Comparison of ENCODE assay signal across 18 cellular contexts in the genomic region with DNA sequence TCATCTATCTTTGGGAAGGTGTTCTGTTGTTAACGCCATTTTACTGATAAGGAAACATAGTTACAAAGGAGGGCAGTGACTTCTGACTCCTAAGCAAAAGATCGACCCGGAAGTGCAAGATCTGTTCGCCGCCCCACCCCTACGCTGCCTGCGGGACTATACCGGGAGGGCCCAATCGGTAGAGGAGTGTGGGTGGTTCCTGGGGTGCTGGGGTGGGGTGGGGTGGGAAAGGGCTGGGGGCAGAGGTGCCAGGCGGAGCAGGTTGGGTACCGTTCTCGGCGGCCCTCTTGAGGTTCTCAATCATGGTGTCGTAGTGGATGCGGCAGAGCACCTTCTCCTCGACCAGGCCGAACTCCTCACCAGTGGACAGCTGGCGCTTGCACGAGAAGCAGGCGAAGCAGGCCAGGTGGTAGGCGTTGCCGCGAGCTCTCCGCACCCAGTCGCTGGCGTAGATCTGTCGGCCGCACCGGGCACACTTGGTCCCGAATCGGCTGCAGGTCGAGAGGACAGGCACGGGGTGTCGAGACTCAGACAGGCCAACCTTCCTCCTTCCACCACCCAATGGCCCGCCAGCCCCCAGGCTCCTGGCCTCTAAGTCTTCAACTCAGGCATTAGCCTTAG. TPM values are rescaled to one million over a fixed set of nuclear protein-coding genes. Genes with fewer than 3 reads are reported as not detected.
DNase-seq lines count a peak whose midpoint lies in the region; ATAC-seq and TF ChIP-seq lines count a peak whose summit lies in the region.
"Had no signal": no experiment of that assay in that cellular context is flagged by ENCODE, and none has a peak within 500 bp of the region (broad histone marks: within the 10 kb centered on the region; RNA-seq: fewer than 3 reads in every experiment).

No MANE protein-coding gene starts in this region.

- POLR2A ChIA-PET in RWPE1 (lab: Yijun Ruan, JAX; ENCODE audit: low non-redundant PET): no interaction called here

- H3K27ac ChIP-seq in coronary artery (no peak overlapping the region), iPS-20b (ENCODE audit: low read length) (no peak overlapping the region), RWPE1 (no peak overlapping the region)
- H3K27ac ChIP-seq: Peyer's patch had no signal

- peaks cover 8% of the 10 kb centered on the region; the same call in 1 of the 2 replicates for H3K9me3 ChIP-seq in iPS-20b (ENCODE audit: insufficient read depth, low read depth, low read length)

- H3K4me1 ChIP-seq in iPS-20b (ENCODE audit: insufficient read depth, low read length): peaks cover 8% of the 10 kb centered on the region; the same call in 1 of the 2 replicates

- intact Hi-C loops in sciatic nerve (cut with DNase I): no loop called here

- no peak overlapping the region for H3K9ac ChIP-seq in iPS-20b (ENCODE audit: low read depth, low read length)

- H3K27me3 ChIP-seq in H7 (ENCODE audit: control insufficient read depth, insufficient read depth, low read length): peaks cover 95% of the 10 kb centered on the region
- peaks cover 100% of the 10 kb centered on the region for H3K27me3 ChIP-seq in iPS-20b (ENCODE audit: insufficient read depth, low read length)

- H3K36me3 ChIP-seq in H7 (replicated peaks; ENCODE audit: control insufficient read depth, insufficient read depth, low read length): no peaks in the 10 kb centered on the region
- no peaks in the 10 kb centered on the region for H3K36me3 ChIP-seq in iPS-20b (ENCODE audit: insufficient read depth, low read depth, low read length)
- H3K36me3 ChIP-seq: BE2C, Peyer's patch had no signal

- H3K4me3 ChIP-seq in H7 (ENCODE audit: insufficient read depth, low read depth, low read length): peak overlapping the region; percentile 30; the same call in 1 of the 2 replicates
- H3K4me3 ChIP-seq in coronary artery: no peak overlapping the region
- H3K4me3 ChIP-seq in iPS-20b (ENCODE audit: low read length): peak overlapping the region; percentile 52; the same call in 1 of the 2 replicates
- H3K4me3 ChIP-seq: Peyer's patch had no signal

- DNase-seq in H7 (peak; percentile 72), coronary artery (ENCODE audit: low spot score) (peak; percentile 57), sciatic nerve (ENCODE audit: low spot score) (peak; percentile 39), NCI-H1092 treated with DMSO at 0.1 percent for 48 hours (lab: John Stamatoyannopoulos, UW) (no peak), D341Med (ENCODE audit: low spot score) (no peak), RWPE1 (ENCODE audit: low spot score) (no peak)
- DNase-seq: BE2C, DMS 273 treated with DMSO at 0.1 percent for 48 hours, Karpas-422, MM.1S, NCI-H1105 treated with DMSO at 0.1 percent for 48 hours, NCI-H187 treated with DMSO at 0.1 percent for 48 hours, NCI-H82, Peyer's patch, SHP77 treated with DMSO at 0.1 percent for 48 hours had no signal

- no peak for ATAC-seq in sciatic nerve

- CTCF ChIA-PET in RWPE1 (lab: Yijun Ruan, JAX): interaction anchor here (1.1 kb wide), 1 partner anchor 58 kb away, joined by 3 read pairs; a partner anchor contains a TSS

- TF ChIP-seq CTCF in coronary artery (IDR thresholded peaks at IDR 0.05): no peak
- no peak for TF ChIP-seq CTCF in RWPE1 (conservative IDR thresholded peaks at IDR 0.05; ENCODE audit: low read depth)

RNA-seq across cellular contexts. Expression of a gene that starts 11.8 kb away (rescaled TPM):
- 5.2 and 5.9 TPM in 2 replicates for total RNA-seq in H7 (2014; rRNA removed; shearing (Covaris generic))
- total RNA-seq in sciatic nerve: 11.5 TPM

RNA-seq across cellular contexts. Expression of a gene that starts 47.7 kb away (rescaled TPM):
- total RNA-seq in H7 (2014; rRNA removed; shearing (Covaris generic)): 5.6 and 13.0 TPM in 2 replicates
- 16.0 TPM for total RNA-seq in sciatic nerve

RNA-seq across cellular contexts. Expression of a gene that starts 47.8 kb away (rescaled TPM):
- 26.2 and 36.2 TPM in 2 replicates for total RNA-seq in H7 (2014; rRNA removed; shearing (Covaris generic))
- 25.9 TPM for total RNA-seq in sciatic nerve

RNA-seq across cellular contexts. Expression of a gene that starts 57.2 kb away (rescaled TPM):
- not detected in 2 replicates for total RNA-seq in H7 (2014; rRNA removed; shearing (Covaris generic))
- total RNA-seq in sciatic nerve: not detected
- total RNA-seq: Daoy, NCI-H460, Peyer's patch had no signal

RNA-seq across cellular contexts. Expression of a gene that starts 57.3 kb away (rescaled TPM):
- 43.9 and 47.2 TPM in 2 replicates for total RNA-seq in H7 (2014; rRNA removed; shearing (Covaris generic))
- 31.9 TPM for total RNA-seq in sciatic nerve

Comparison
In these comparisons a context has a peak if more than half of its experiments do, and no peak if none do; other contexts are left out.
1. DNase-seq: peak in H7 (single experiment), coronary artery (single experiment) and sciatic nerve (single experiment); none in NCI-H1092 treated with DMSO at 0.1 percent for 48 hours (single experiment), D341Med (single experiment) and RWPE1 (single experiment).